Comparison of ENCODE assay signal across 1 cellular context in genomic region chr9:98107926-98108325, GRCh38.
A peak's percentile ranks its signal among the peaks of the same experiment; 100 is the strongest.
TF ChIP-seq lines count a peak whose summit lies in the region.

No MANE protein-coding gene starts in this region.

TF ChIP-seq in GM12878, 131 proteins besides CTCF, POLR2A, EP300 and RAD21:
- TF ChIP-seq STAT1 (conservative IDR thresholded peaks at IDR 0.05) (no peak), ATF7 (IDR thresholded peaks at IDR 0.05; ENCODE audit: low read depth) (0 out of 2 replicates have a peak, but pooled peaks have one; percentile 16), SREBF2 (IDR thresholded peaks at IDR 0.05; ENCODE audit: low read length) (no peak), POU2F2 (IDR thresholded peaks at IDR 0.05; ENCODE audit: borderline replicate concordance, low read depth, low read length) (peak; percentile 73; the same call in 1 of the 3 replicates), ZNF384 (IDR thresholded peaks at IDR 0.05; ENCODE audit: borderline replicate concordance, low read depth, low read length) (peak; percentile 80), KDM1A (IDR thresholded peaks at IDR 0.05; ENCODE audit: borderline replicate concordance) (no peak), HDGF (IDR thresholded peaks at IDR 0.05) (peak; percentile 29; the same call in 1 of the 2 replicates), NR2F1 (conservative IDR thresholded peaks at IDR 0.05) (peak; percentile 55), MXI1 (IDR thresholded peaks at IDR 0.05; ENCODE audit: low read depth, low read length) (no peak), MTA2 (IDR thresholded peaks at IDR 0.05; ENCODE audit: low read depth) (no peak), MEF2B (IDR thresholded peaks at IDR 0.05; ENCODE audit: partially characterized antibody, poor library complexity, severe bottlenecking) (peak; percentile 44)
- TF ChIP-seq, protein P1, sequence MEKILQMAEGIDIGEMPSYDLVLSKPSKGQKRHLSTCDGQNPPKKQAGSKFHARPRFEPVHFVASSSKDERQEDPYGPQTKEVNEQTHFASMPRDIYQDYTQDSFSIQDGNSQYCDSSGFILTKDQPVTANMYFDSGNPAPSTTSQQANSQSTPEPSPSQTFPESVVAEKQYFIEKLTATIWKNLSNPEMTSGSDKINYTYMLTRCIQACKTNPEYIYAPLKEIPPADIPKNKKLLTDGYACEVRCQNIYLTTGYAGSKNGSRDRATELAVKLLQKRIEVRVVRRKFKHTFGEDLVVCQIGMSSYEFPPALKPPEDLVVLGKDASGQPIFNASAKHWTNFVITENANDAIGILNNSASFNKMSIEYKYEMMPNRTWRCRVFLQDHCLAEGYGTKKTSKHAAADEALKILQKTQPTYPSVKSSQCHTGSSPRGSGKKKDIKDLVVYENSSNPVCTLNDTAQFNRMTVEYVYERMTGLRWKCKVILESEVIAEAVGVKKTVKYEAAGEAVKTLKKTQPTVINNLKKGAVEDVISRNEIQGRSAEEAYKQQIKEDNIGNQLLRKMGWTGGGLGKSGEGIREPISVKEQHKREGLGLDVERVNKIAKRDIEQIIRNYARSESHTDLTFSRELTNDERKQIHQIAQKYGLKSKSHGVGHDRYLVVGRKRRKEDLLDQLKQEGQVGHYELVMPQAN (conservative IDR thresholded peaks at IDR 0.05): no peak
